In the genomic region with DNA sequence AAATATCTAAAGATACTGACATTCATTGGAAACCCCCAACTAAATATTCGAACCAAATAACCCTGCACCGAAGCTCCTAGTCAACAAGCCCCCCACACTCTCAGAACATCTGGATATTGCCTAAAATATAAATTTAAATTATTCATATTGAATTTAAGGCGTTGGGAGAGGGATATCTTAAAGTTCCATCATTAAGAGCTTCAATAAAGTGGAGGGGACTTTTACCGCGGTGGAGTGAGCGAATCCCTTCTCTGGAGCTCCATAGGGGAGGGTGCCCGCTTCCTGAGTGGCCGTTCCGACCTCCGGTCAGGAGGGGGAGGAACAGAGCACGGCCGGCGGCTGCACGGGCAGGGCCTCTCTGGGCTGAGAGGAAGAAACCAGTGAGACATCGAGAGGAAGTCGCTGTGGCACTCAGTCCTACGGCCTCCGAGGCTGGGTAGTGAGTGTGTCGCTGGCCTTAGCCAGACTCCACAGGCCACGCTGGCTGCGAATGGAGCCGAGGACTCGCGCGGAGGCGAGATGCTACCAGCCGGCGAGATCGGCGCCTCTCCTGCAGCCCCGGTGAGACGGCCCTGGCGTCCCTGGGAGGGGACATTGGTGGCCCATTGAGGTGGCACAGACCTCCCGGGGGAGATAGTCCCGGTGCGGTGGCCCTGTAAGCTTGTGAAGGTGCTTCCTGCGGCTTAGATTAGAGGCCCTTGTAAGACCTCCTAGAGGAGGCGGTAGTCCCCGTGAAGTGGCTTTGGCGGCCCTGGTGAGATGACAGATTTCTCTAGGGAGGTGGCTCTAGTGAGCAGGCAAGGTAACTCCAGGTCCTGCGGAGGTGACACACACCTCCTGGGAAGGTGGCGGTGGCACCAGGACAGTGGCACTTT, we compare ENCODE assay signal across 8 cellular contexts. TPM values are rescaled to one million over a fixed set of nuclear protein-coding genes. Genes with fewer than 3 reads are reported as not detected.
DNase-seq lines count a peak whose midpoint lies in the region; ATAC-seq and TF ChIP-seq lines count a peak whose summit lies in the region.

TSS of gene RINT1 (plus strand) at position 405 of the 875 bp plus-strand sequence. CDS start at position 520, 115 bp downstream.

- peaks cover 8% of the 10 kb centered on the region for H3K36me3 Mint-ChIP-seq in GM23338 (ENCODE audit: low read depth)
- peaks cover 26% of the 10 kb centered on the region for H3K36me3 Mint-ChIP-seq in activated T-helper 17 cell treated with anti-CD3 and anti-CD28 coated beads, Interleukin-2, amount 50 U/mL, for 72 hours (ENCODE audit: low read depth)
- H3K36me3 Mint-ChIP-seq in nephron (ENCODE audit: low read depth), result peaks cover 8% of the 10 kb centered on the region
- peaks cover 13% of the 10 kb centered on the region for H3K36me3 Mint-ChIP-seq in stimulated activated naive CD8-positive, alpha-beta T cell treated with anti-CD3 and anti-CD28 coated beads, Interleukin-15, Interleukin-2, amounts not matched to agents 100 ng/mL and 50 ng/mL, for 24 hours (ENCODE audit: low read depth)

- peaks cover 10% of the 10 kb centered on the region for H4K20me1 ChIP-seq in GM23338 (replicated peaks; ENCODE audit: insufficient read depth)

- no peaks in the 10 kb centered on the region for H3K27me3 ChIP-seq in GM23338 (ENCODE audit: insufficient read depth)

- H3F3A ChIP-seq in GM23338 (replicated peaks; ENCODE audit: low read depth), result no peaks in the 10 kb centered on the region

- H3K4me1 ChIP-seq in GM23338 (ENCODE audit: insufficient read depth), result peaks cover 18% of the 10 kb centered on the region

- CTCF ChIA-PET in RWPE1 (lab: Yijun Ruan, JAX), result interaction anchor here (0.6 to 1.4 kb wide), 5 partner anchors 11 to 1940 kb away, joined by 3 to 5 read pairs (median 5); no protein-coding TSS in a partner anchor

- H3K4me1 Mint-ChIP-seq in GM23338 (peaks cover 10% of the 10 kb centered on the region; the same call in 2 of the 3 replicates), nephron (peaks cover 13% of the 10 kb centered on the region)
- H3K4me1 Mint-ChIP-seq in activated T-helper 17 cell treated with anti-CD3 and anti-CD28 coated beads, Interleukin-2, amount 50 U/mL, for 72 hours, result peaks cover 13% of the 10 kb centered on the region
- H3K4me1 Mint-ChIP-seq in stimulated activated naive CD8-positive, alpha-beta T cell treated with anti-CD3 and anti-CD28 coated beads, Interleukin-15, Interleukin-2, amounts not matched to agents 100 ng/mL and 50 ng/mL, for 24 hours (ENCODE audit: low read depth), result peaks cover 25% of the 10 kb centered on the region

- H3K27ac ChIP-seq in GM23338 (ENCODE audit: low read depth), result peak within 1 kb of the TSS; percentile 45; the same call in 1 of the 2 replicates
- peak within 1 kb of the TSS; percentile 76 for H3K27ac ChIP-seq in RWPE1

- peak within 1 kb of the TSS; percentile 75; the same call in 1 of the 2 replicates for H3K27ac Mint-ChIP-seq in GM23338
- peak within 1 kb of the TSS; percentile 90 for H3K27ac Mint-ChIP-seq in activated T-helper 17 cell treated with anti-CD3 and anti-CD28 coated beads, Interleukin-2, amount 50 U/mL, for 72 hours
- peak within 1 kb of the TSS; percentile 80 to 93 (median 92) for H3K27ac Mint-ChIP-seq in nephron
- H3K27ac Mint-ChIP-seq in stimulated activated naive CD8-positive, alpha-beta T cell treated with anti-CD3 and anti-CD28 coated beads, Interleukin-15, Interleukin-2, amounts not matched to agents 100 ng/mL and 50 ng/mL, for 24 hours, result peak within 1 kb of the TSS; percentile 95

- peaks cover 5% of the 10 kb centered on the region; the same call in 1 of the 2 replicates for H3K36me3 ChIP-seq in GM23338 (ENCODE audit: insufficient read depth)

- POLR2A ChIA-PET in RWPE1 (lab: Yijun Ruan, JAX; ENCODE audit: low non-redundant PET), result no interaction called here

- H2AFZ ChIP-seq in GM23338, result peak within 1 kb of the TSS; percentile 96

- peak within 1 kb of the TSS; percentile 94 for H3K4me2 ChIP-seq in GM23338

- H3K9me3 Mint-ChIP-seq in GM23338 (no peaks in the 10 kb centered on the region), nephron (no peaks in the 10 kb centered on the region)
- no peaks in the 10 kb centered on the region for H3K9me3 Mint-ChIP-seq in activated T-helper 17 cell treated with anti-CD3 and anti-CD28 coated beads, Interleukin-2, amount 50 U/mL, for 72 hours
- no peaks in the 10 kb centered on the region for H3K9me3 Mint-ChIP-seq in stimulated activated naive CD8-positive, alpha-beta T cell treated with anti-CD3 and anti-CD28 coated beads, Interleukin-15, Interleukin-2, amounts not matched to agents 100 ng/mL and 50 ng/mL, for 24 hours

- H3K27me3 Mint-ChIP-seq in GM23338 (ENCODE audit: insufficient read depth, low read depth, poor library complexity) (peaks cover 9% of the 10 kb centered on the region), nephron (ENCODE audit: low read depth) (no peaks in the 10 kb centered on the region)
- H3K27me3 Mint-ChIP-seq in activated T-helper 17 cell treated with anti-CD3 and anti-CD28 coated beads, Interleukin-2, amount 50 U/mL, for 72 hours, result no peaks in the 10 kb centered on the region
- H3K27me3 Mint-ChIP-seq in stimulated activated naive CD8-positive, alpha-beta T cell treated with anti-CD3 and anti-CD28 coated beads, Interleukin-15, Interleukin-2, amounts not matched to agents 100 ng/mL and 50 ng/mL, for 24 hours, result no peaks in the 10 kb centered on the region

- peak; percentile 75 to 84 for TF ChIP-seq CTCF in GM23338 (conservative IDR thresholded peaks at IDR 0.05; ENCODE audit: low read depth in 2 of 2)
- TF ChIP-seq CTCF in RWPE1 (conservative IDR thresholded peaks at IDR 0.05; ENCODE audit: low read depth), result peak; percentile 97
- TF ChIP-seq CTCF in fibroblast of mammary gland (conservative IDR thresholded peaks at IDR 0.05; ENCODE audit: control insufficient read depth, insufficient read depth, low read depth, low read length), result peak; percentile 65
- TF ChIP-seq CTCF in nephron (IDR thresholded peaks at IDR 0.05; ENCODE audit: unreplicated experiment in 3 of 3), result peak; percentile 80 to 81 (median 80)

- peaks cover 34% of the 10 kb centered on the region for H3K79me2 ChIP-seq in GM23338 (replicated peaks; ENCODE audit: insufficient read depth)

- DNase-seq in ELF-1 (ENCODE audit: low read depth, low spot score), result peak; percentile 95
- peak; percentile 95 for DNase-seq in GM23338 (ENCODE audit: low spot score)
- peak; percentile 89 for DNase-seq in LHCN-M2 (ENCODE audit: low read depth)
- peak; percentile 89 for DNase-seq in RWPE1 (ENCODE audit: low spot score)
- DNase-seq in fibroblast of mammary gland (ENCODE audit: low read depth), result peak; percentile 89

- no peaks in the 10 kb centered on the region for H3K9me2 ChIP-seq in GM23338 (ENCODE audit: insufficient read depth)

- ATAC-seq in GM23338, result peak; percentile 100
- peak; percentile 98 for ATAC-seq in activated T-helper 17 cell treated with anti-CD3 and anti-CD28 coated beads, Interleukin-2, amount 50 U/mL, for 72 hours (replicated peaks)

- H3K4me3 ChIP-seq in GM23338, result peak within 1 kb of the TSS; percentile 95
- H3K4me3 ChIP-seq in fibroblast of mammary gland (ENCODE audit: control insufficient read depth, low read depth, low read length), result peak within 1 kb of the TSS; percentile 99

- H3K4me3 Mint-ChIP-seq in GM23338 (peak within 1 kb of the TSS; percentile 95), nephron (peak within 1 kb of the TSS; percentile 95 to 98 (median 96))
- H3K4me3 Mint-ChIP-seq in activated T-helper 17 cell treated with anti-CD3 and anti-CD28 coated beads, Interleukin-2, amount 50 U/mL, for 72 hours, result peak within 1 kb of the TSS; percentile 89
- H3K4me3 Mint-ChIP-seq in stimulated activated naive CD8-positive, alpha-beta T cell treated with anti-CD3 and anti-CD28 coated beads, Interleukin-15, Interleukin-2, amounts not matched to agents 100 ng/mL and 50 ng/mL, for 24 hours, result peak within 1 kb of the TSS; percentile 93

TF ChIP-seq in GM23338, 12 proteins besides CTCF, POLR2A, EP300 and RAD21 (continues in another document):
- TF ChIP-seq EZH2phosphoT487 (IDR thresholded peaks at IDR 0.05; ENCODE audit: unreplicated experiment) (no peak), NANOG (IDR thresholded peaks at IDR 0.05; ENCODE audit: borderline replicate concordance) (no peak), CREB1 (CRISPR knock-in tag; IDR thresholded peaks at IDR 0.05; ENCODE audit: low read depth) (no peak), ZNF114 (CRISPR knock-in tag; IDR thresholded peaks at IDR 0.05) (no peak), ZNF331 (CRISPR knock-in tag; IDR thresholded peaks at IDR 0.05; ENCODE audit: low read depth) (no peak), POLR2AphosphoS5 (IDR thresholded peaks at IDR 0.05; ENCODE audit: low read depth) (peak; percentile 99), EZH2 (IDR thresholded peaks at IDR 0.05; ENCODE audit: low read depth, unreplicated experiment) (no peak)
- TF ChIP-seq, protein P1, sequence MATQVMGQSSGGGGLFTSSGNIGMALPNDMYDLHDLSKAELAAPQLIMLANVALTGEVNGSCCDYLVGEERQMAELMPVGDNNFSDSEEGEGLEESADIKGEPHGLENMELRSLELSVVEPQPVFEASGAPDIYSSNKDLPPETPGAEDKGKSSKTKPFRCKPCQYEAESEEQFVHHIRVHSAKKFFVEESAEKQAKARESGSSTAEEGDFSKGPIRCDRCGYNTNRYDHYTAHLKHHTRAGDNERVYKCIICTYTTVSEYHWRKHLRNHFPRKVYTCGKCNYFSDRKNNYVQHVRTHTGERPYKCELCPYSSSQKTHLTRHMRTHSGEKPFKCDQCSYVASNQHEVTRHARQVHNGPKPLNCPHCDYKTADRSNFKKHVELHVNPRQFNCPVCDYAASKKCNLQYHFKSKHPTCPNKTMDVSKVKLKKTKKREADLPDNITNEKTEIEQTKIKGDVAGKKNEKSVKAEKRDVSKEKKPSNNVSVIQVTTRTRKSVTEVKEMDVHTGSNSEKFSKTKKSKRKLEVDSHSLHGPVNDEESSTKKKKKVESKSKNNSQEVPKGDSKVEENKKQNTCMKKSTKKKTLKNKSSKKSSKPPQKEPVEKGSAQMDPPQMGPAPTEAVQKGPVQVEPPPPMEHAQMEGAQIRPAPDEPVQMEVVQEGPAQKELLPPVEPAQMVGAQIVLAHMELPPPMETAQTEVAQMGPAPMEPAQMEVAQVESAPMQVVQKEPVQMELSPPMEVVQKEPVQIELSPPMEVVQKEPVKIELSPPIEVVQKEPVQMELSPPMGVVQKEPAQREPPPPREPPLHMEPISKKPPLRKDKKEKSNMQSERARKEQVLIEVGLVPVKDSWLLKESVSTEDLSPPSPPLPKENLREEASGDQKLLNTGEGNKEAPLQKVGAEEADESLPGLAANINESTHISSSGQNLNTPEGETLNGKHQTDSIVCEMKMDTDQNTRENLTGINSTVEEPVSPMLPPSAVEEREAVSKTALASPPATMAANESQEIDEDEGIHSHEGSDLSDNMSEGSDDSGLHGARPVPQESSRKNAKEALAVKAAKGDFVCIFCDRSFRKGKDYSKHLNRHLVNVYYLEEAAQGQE (IDR thresholded peaks at IDR 0.05; ENCODE audit: unreplicated experiment), result no peak

RNA-seq across cellular contexts. Expression of gene RINT1, which starts in this region (rescaled TPM):
- total RNA-seq in GM23338 (2014; rRNA removed; shearing (Covaris generic)), result 31.2 and 31.4 TPM in 2 replicates
- polyA plus RNA-seq in GM23338 (2016; fragmentation: Nextera tagmentation; extraction: Ambion mirVana), result 14.8 and 18.5 TPM in 2 replicates
- 21.7 and 23.8 TPM in 2 replicates for total RNA-seq in LHCN-M2 (2014; rRNA removed)
- 12.6 TPM for polyA plus RNA-seq in LHCN-M2 (2012)
- 10 to 100 TPM; 23.1 to 24.3 TPM for total RNA-seq in activated T-helper 17 cell treated with anti-CD3 and anti-CD28 coated beads, Interleukin-2, amount 50 U/mL, for 72 hours

Comparison
In these comparisons a context has a peak if more than half of its experiments do, and no peak if none do; other contexts are left out.
1. Peak in every context shown above with its lines: DNase-seq, ATAC-seq, H3K4me3 ChIP-seq and H3K27ac ChIP-seq.